10 cellular contexts compared by ENCODE assay signal in the genomic region with DNA sequence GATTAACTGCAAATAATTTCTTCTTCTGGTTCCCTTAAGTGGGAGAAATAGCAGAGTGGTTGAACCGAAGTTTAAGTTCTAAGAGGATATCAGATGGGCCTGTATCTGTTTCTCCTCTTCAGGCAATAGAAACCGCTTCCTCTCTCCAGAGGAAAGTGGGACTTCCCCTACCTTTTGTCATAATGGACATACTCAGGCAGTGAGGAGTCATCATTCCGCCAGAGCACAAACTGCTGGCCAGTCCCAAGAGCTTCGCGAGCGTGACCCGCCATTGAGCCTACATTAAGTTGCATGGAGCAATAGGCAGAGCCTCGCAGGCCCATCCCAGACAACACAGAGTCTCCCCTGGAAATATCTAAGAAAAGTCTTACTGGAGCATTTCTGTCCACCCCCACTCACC.
DNase-seq lines count a peak whose midpoint lies in the region; ATAC-seq and TF ChIP-seq lines count a peak whose summit lies in the region.
"Had no signal": no experiment of that assay in that cellular context is flagged by ENCODE, and none has a peak within 500 bp of the region (broad histone marks: within the 10 kb centered on the region; RNA-seq: fewer than 3 reads in every experiment).

No MANE protein-coding gene starts in this region.

- H3K4me1 ChIP-seq in cardiac muscle cell (ENCODE audit: low read depth) (peaks cover 39% of the 10 kb centered on the region), testis (no peaks in the 10 kb centered on the region)

- H3K9me3 Mint-ChIP-seq in T-helper 1 cell treated with Interleukin-12 subunit alpha and Interleukin-12 subunit beta and Interleukin-4 antibody, amounts not matched to agents 30 μg/mL and 1 μg/mL, for 36 hours: no peaks in the 10 kb centered on the region
- H3K9me3 Mint-ChIP-seq in stimulated activated naive CD8-positive, alpha-beta T cell treated with anti-CD3 and anti-CD28 coated beads, Interleukin-15, Interleukin-2, amounts not matched to agents 100 ng/mL and 50 ng/mL, for 24 hours: no peaks in the 10 kb centered on the region
- H3K9me3 Mint-ChIP-seq: activated B cell treated with CpG ODN at 0.5 μM for 24 hours, IgD-negative memory B cell had no signal

- no peaks in the 10 kb centered on the region for H3K9me3 ChIP-seq in cardiac muscle cell (ENCODE audit: low read depth)
- H3K9me3 ChIP-seq in testis: no peaks in the 10 kb centered on the region

- peaks cover 4% of the 10 kb centered on the region for H3K27me3 Mint-ChIP-seq in T-helper 1 cell treated with Interleukin-12 subunit alpha and Interleukin-12 subunit beta and Interleukin-4 antibody, amounts not matched to agents 30 μg/mL and 1 μg/mL, for 36 hours (ENCODE audit: low read depth)
- no peaks in the 10 kb centered on the region for H3K27me3 Mint-ChIP-seq in stimulated activated naive CD8-positive, alpha-beta T cell treated with anti-CD3 and anti-CD28 coated beads, Interleukin-15, Interleukin-2, amounts not matched to agents 100 ng/mL and 50 ng/mL, for 24 hours
- H3K27me3 Mint-ChIP-seq: activated B cell treated with CpG ODN at 0.5 μM for 24 hours, IgD-negative memory B cell had no signal

- H3K27me3 ChIP-seq in cardiac muscle cell (no peaks in the 10 kb centered on the region), testis (no peaks in the 10 kb centered on the region)

- DNase-seq in cardiac muscle cell (ENCODE audit: low read depth in 1 of 2, low spot score in 1 of 2) (no peak), Right ventricle myocardium superior (no peak), dermis blood vessel endothelial cell (peak; percentile 20), sciatic nerve (ENCODE audit: low spot score) (no peak), testis (no peak)
- DNase-seq: activated B cell treated with CpG ODN at 0.5 μM for 24 hours had no signal

- intact Hi-C loops in Right ventricle myocardium superior (cut with DNase I) (loop anchor here (5.0 kb wide), 1 partner anchor 160 kb away; a partner anchor contains a TSS), sciatic nerve (cut with DNase I) (no loop called here), testis (cut with DNase I; ENCODE audit: low total_unique reads) (no loop called here)

- H3K36me3 ChIP-seq in cardiac muscle cell (no peaks in the 10 kb centered on the region), testis (ENCODE audit: low read depth, missing control alignments) (no peaks in the 10 kb centered on the region)

- no peaks in the 10 kb centered on the region for H3K36me3 Mint-ChIP-seq in T-helper 1 cell treated with Interleukin-12 subunit alpha and Interleukin-12 subunit beta and Interleukin-4 antibody, amounts not matched to agents 30 μg/mL and 1 μg/mL, for 36 hours (ENCODE audit: low read depth)
- H3K36me3 Mint-ChIP-seq in stimulated activated naive CD8-positive, alpha-beta T cell treated with anti-CD3 and anti-CD28 coated beads, Interleukin-15, Interleukin-2, amounts not matched to agents 100 ng/mL and 50 ng/mL, for 24 hours (ENCODE audit: low read depth): no peaks in the 10 kb centered on the region
- H3K36me3 Mint-ChIP-seq: IgD-negative memory B cell had no signal

- H3K27ac ChIP-seq in cardiac muscle cell: peak overlapping the region; percentile 56
- H3K27ac ChIP-seq in testis: no peak overlapping the region

- no peak for TF ChIP-seq POLR2A in testis (IDR thresholded peaks at IDR 0.05)

- H3K4me1 Mint-ChIP-seq in T-helper 1 cell treated with Interleukin-12 subunit alpha and Interleukin-12 subunit beta and Interleukin-4 antibody, amounts not matched to agents 30 μg/mL and 1 μg/mL, for 36 hours (ENCODE audit: low read depth): peaks cover 69% of the 10 kb centered on the region
- peaks cover 86% of the 10 kb centered on the region for H3K4me1 Mint-ChIP-seq in stimulated activated naive CD8-positive, alpha-beta T cell treated with anti-CD3 and anti-CD28 coated beads, Interleukin-15, Interleukin-2, amounts not matched to agents 100 ng/mL and 50 ng/mL, for 24 hours (ENCODE audit: low read depth)

- peak overlapping the region; percentile 97 for H3K27ac Mint-ChIP-seq in T-helper 1 cell treated with Interleukin-12 subunit alpha and Interleukin-12 subunit beta and Interleukin-4 antibody, amounts not matched to agents 30 μg/mL and 1 μg/mL, for 36 hours
- H3K27ac Mint-ChIP-seq in stimulated activated naive CD8-positive, alpha-beta T cell treated with anti-CD3 and anti-CD28 coated beads, Interleukin-15, Interleukin-2, amounts not matched to agents 100 ng/mL and 50 ng/mL, for 24 hours: peak overlapping the region; percentile 98
- H3K27ac Mint-ChIP-seq: activated B cell treated with CpG ODN at 0.5 μM for 24 hours had no signal

- no peak for TF ChIP-seq CTCF in cardiac muscle cell (IDR thresholded peaks at IDR 0.05; ENCODE audit: low read depth, low read length)
- TF ChIP-seq CTCF in testis (IDR thresholded peaks at IDR 0.05): no peak

- H3K4me3 Mint-ChIP-seq in T-helper 1 cell treated with Interleukin-12 subunit alpha and Interleukin-12 subunit beta and Interleukin-4 antibody, amounts not matched to agents 30 μg/mL and 1 μg/mL, for 36 hours: peak overlapping the region; percentile 68
- H3K4me3 Mint-ChIP-seq in stimulated activated naive CD8-positive, alpha-beta T cell treated with anti-CD3 and anti-CD28 coated beads, Interleukin-15, Interleukin-2, amounts not matched to agents 100 ng/mL and 50 ng/mL, for 24 hours: peak overlapping the region; percentile 52
- H3K4me3 Mint-ChIP-seq: activated B cell treated with CpG ODN at 0.5 μM for 24 hours, IgD-negative memory B cell had no signal

- no peak overlapping the region for H3K4me3 ChIP-seq in cardiac muscle cell
- no peak overlapping the region for H3K4me3 ChIP-seq in testis

- ATAC-seq in Right ventricle myocardium superior (ENCODE audit: poor library complexity) (no peak), sciatic nerve (no peak), HG02678 (IDR thresholded peaks at IDR 0.05; ENCODE audit: unreplicated experiment) (no peak)

- 92 to 94% methylated on average over 8 of the region's 8 CpGs for WGBS in testis, 2 donors
